Comparison of ENCODE assay signal across 18 cellular contexts in the genomic region with DNA sequence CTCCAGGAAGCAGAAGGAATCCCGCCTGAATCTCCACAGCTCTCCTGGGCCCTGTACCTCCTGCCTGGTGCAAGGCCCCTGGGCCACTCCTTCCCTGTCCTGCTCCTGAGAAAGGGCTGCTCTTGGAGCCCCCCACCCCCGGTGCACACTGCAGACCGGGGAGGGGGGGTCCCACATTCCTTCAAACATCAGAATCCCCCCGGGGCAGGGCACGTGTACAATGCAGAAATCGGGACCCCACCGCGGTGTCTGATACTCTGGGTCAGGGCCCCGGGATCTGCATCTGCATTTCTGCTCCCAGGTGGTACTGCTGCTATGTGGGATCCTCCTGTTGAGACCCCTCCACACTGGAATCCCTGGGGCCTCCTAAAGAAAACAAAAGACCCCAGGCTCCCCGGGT.
A peak's percentile ranks its signal among the peaks of the same experiment; 100 is the strongest.
DNase-seq lines count a peak whose midpoint lies in the region; ATAC-seq and TF ChIP-seq lines count a peak whose summit lies in the region.
"Had no signal": no experiment of that assay in that cellular context is flagged by ENCODE, and none has a peak within 500 bp of the region (broad histone marks: within the 10 kb centered on the region; RNA-seq: fewer than 3 reads in every experiment).

No MANE protein-coding gene starts in this region.

- H3K9ac ChIP-seq in BLaER1 treated with 17β-estradiol and CSF1 and Interleukin-3, amounts not matched to agents 10 nM and 100 nM, result peak overlapping the region in 3 of 11 experiments; percentile 17 to 39 (median 24); a peak in 3 of 22 replicates

- H2AFZ ChIP-seq in PC-9 (no peak overlapping the region), hepatocyte (no peak overlapping the region)

- H3K4me1 ChIP-seq in BLaER1 treated with 17β-estradiol and CSF1 and Interleukin-3, amounts not matched to agents 10 nM and 100 nM, result peaks cover 24 to 87% (median 73%) of the 10 kb centered on the region in 10 experiments
- H3K4me1 ChIP-seq in PC-9 (replicated peaks; ENCODE audit: insufficient read depth), result peaks cover 44% of the 10 kb centered on the region
- peaks cover 44% of the 10 kb centered on the region for H3K4me1 ChIP-seq in hepatocyte (ENCODE audit: insufficient read depth)
- H3K4me1 ChIP-seq in stomach, result peaks cover 27 to 33% (median 32%) of the 10 kb centered on the region in 4 donors

- peaks cover 0 to 20% (median 4%) of the 10 kb centered on the region in 11 experiments; a peak in 8 of 22 replicates for H3K27me3 ChIP-seq in BLaER1 treated with 17β-estradiol and CSF1 and Interleukin-3, amounts not matched to agents 10 nM and 100 nM
- H3K27me3 ChIP-seq in PC-9 (ENCODE audit: insufficient read depth, low read depth) (no peaks in the 10 kb centered on the region), hepatocyte (no peaks in the 10 kb centered on the region), stomach (no peaks in the 10 kb centered on the region)

- H3K9me3 ChIP-seq in BLaER1 treated with 17β-estradiol and CSF1 and Interleukin-3, amounts not matched to agents 10 nM and 100 nM (replicated peaks in 1 of 11), result no peaks in the 10 kb centered on the region
- no peaks in the 10 kb centered on the region for H3K9me3 ChIP-seq in PC-9 (ENCODE audit: insufficient read depth, low read depth)
- no peaks in the 10 kb centered on the region for H3K9me3 ChIP-seq in hepatocyte (ENCODE audit: low read depth)
- H3K9me3 ChIP-seq in stomach, result no peaks in the 10 kb centered on the region
- H3K9me3 ChIP-seq: left ventricle myocardium inferior had no signal

- H3K27ac ChIP-seq in BLaER1 treated with 17β-estradiol and CSF1 and Interleukin-3, amounts not matched to agents 10 nM and 100 nM, result 0 out of 22 replicates have a peak overlapping the region, but pooled peaks of 1 of the 11 experiments have one; percentile 9
- H3K27ac ChIP-seq in PC-9 (peak overlapping the region; percentile 93), hepatocyte (peak overlapping the region; percentile 93), stomach (peak overlapping the region in 4 of 5 donors; percentile 67 to 89 (median 82))

- H3K36me3 ChIP-seq in BLaER1 treated with 17β-estradiol and CSF1 and Interleukin-3, amounts not matched to agents 10 nM and 100 nM, result no peaks in the 10 kb centered on the region
- no peaks in the 10 kb centered on the region for H3K36me3 ChIP-seq in PC-9 (ENCODE audit: low read depth)
- no peaks in the 10 kb centered on the region for H3K36me3 ChIP-seq in hepatocyte (replicated peaks; ENCODE audit: insufficient read depth, low read depth)
- no peaks in the 10 kb centered on the region for H3K36me3 ChIP-seq in stomach
- H3K36me3 ChIP-seq: left ventricle myocardium inferior had no signal

- no peak for TF ChIP-seq POLR2A in stomach (IDR thresholded peaks at IDR 0.05)

- intact Hi-C loops in PC-9 (cut with micrococcal nuclease; ENCODE audit: unreplicated experiment) (loop anchor here (2.0 kb wide), 1 partner anchor 41 kb away; no protein-coding TSS in a partner anchor), stomach (cut with DNase I; ENCODE audit: low total_unique reads) (no loop called here)

- peak overlapping the region in 10 of 11 experiments; percentile 11 to 88 (median 80); a peak in 18 of 22 replicates for H3K4me2 ChIP-seq in BLaER1 treated with 17β-estradiol and CSF1 and Interleukin-3, amounts not matched to agents 10 nM and 100 nM
- H3K4me2 ChIP-seq in PC-9 (peak overlapping the region; percentile 82), hepatocyte (no peak overlapping the region)

- BruUV-seq in PC-9 (replicated peaks; lab: Mats Ljungman, UMichigan), result no TSS peak

- ATAC-seq in HG02852 (IDR thresholded peaks at IDR 0.05; ENCODE audit: unreplicated experiment) (no peak), HG02678 (IDR thresholded peaks at IDR 0.05; ENCODE audit: unreplicated experiment) (no peak)
- ATAC-seq: activated CD8-positive, alpha-beta T cell treated with anti-CD3 and anti-CD28 coated beads for 36 hours had no signal

- TF ChIP-seq CTCF in PC-9 (conservative IDR thresholded peaks at IDR 0.05) (no peak), hepatocyte (IDR thresholded peaks at IDR 0.05; ENCODE audit: poor library complexity) (no peak), stomach (IDR thresholded peaks at IDR 0.05) (no peak)

- no peak overlapping the region for H3K4me3 ChIP-seq in BLaER1 treated with 17β-estradiol and CSF1 and Interleukin-3, amounts not matched to agents 10 nM and 100 nM
- H3K4me3 ChIP-seq in PC-9, result no peak overlapping the region
- no peak overlapping the region for H3K4me3 ChIP-seq in hepatocyte
- H3K4me3 ChIP-seq in stomach, result no peak overlapping the region

- H3K9me2 ChIP-seq in PC-9 (ENCODE audit: insufficient read depth) (no peaks in the 10 kb centered on the region), hepatocyte (replicated peaks; ENCODE audit: insufficient read depth) (no peaks in the 10 kb centered on the region)

- CTCF ChIA-PET in PC-9 (lab: Charles Lee), result no interaction called here

- POLR2A ChIA-PET in PC-9 (lab: Charles Lee; ENCODE audit: unreplicated experiment), result no interaction called here

- WGBS in hepatocyte (ENCODE audit: low lambda C conversion rate, missing lambda C conversion rate), result 75% methylated on average over 8 of the region's 10 CpGs
- whole genome bisulfite sequencing in stomach, 5 donors, result 74 to 86% (median 79%) methylated on average over 9 to 10 of the region's 10 CpGs

- DNase-seq in PC-9, result no peak
- DNase-seq in hepatocyte (ENCODE audit: low spot score), result no peak
- DNase-seq in stomach, result no peak
- no peak for DNase-seq in DMS 273 treated with DMSO at 0.1 percent for 48 hours (lab: John Stamatoyannopoulos, UW)
- DNase-seq in HuH-7.5 (ENCODE audit: low spot score), result no peak
- DNase-seq: activated B cell treated with CpG ODN at 0.5 μM for 24 hours; activated CD8-positive, alpha-beta T cell treated with anti-CD3 and anti-CD28 coated beads for 36 hours; activated naive CD4-positive, alpha-beta T cell treated with anti-CD3 and anti-CD28 coated beads for 36 hours; activated T-cell treated with anti-CD3 and anti-CD28 coated beads, Interleukin-2, amount 50 U/mL, for 24 hours; immature natural killer cell; NCI-H1048; NCI-H524; SHP77 treated with DMSO at 0.1 percent for 48 hours; stimulated activated CD4-positive, alpha-beta T cell treated with anti-CD3 and anti-CD28 coated beads, Interleukin-2, amount 100 ng/mL, for 24 hours had no signal

- peaks cover 0 to 46% (median 6%) of the 10 kb centered on the region in 11 experiments; a peak in 6 of 22 replicates for H4K20me1 ChIP-seq in BLaER1 treated with 17β-estradiol and CSF1 and Interleukin-3, amounts not matched to agents 10 nM and 100 nM
- H4K20me1 ChIP-seq in PC-9 (ENCODE audit: insufficient read depth), result no peaks in the 10 kb centered on the region
- H4K20me1 ChIP-seq in hepatocyte (ENCODE audit: insufficient read depth, poor library complexity, severe bottlenecking), result no peaks in the 10 kb centered on the region

- peaks cover 40% of the 10 kb centered on the region for H3F3A ChIP-seq in PC-9 (ENCODE audit: insufficient read depth, low read depth)

- H3K79me2 ChIP-seq in PC-9 (ENCODE audit: low read depth), result no peaks in the 10 kb centered on the region
- no peaks in the 10 kb centered on the region for H3K79me2 ChIP-seq in hepatocyte

- no peak for TF ChIP-seq EP300 in stomach (IDR thresholded peaks at IDR 0.05)
